8 cellular contexts compared by ENCODE assay signal in the genomic region with DNA sequence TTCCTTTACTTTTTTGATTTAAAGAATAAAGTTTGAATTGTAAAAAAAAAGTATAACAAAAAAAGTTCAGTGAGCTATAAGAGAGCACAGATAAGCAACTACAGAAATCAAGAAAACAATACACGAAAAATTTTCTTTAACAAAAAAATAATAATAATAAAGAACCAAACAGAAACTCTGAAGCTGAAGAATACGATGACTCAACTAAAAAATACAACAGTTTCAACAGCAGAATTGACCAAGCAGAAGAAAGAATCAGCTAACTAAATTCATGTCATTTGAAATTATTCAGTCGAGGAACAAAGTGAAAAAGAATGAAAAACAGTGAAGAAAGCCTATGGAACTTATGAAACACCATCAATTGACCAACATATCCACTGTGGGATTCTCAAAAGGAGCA.
"Had no signal": no experiment of that assay in that cellular context is flagged by ENCODE, and none has a peak within 500 bp of the region (broad histone marks: within the 10 kb centered on the region; RNA-seq: fewer than 3 reads in every experiment).

No MANE protein-coding gene starts in this region.

- H3K27ac ChIP-seq: KMS-11 had no signal

- H2AFZ ChIP-seq: GM23338 had no signal

- ATAC-seq: GM23338 had no signal

- H3K9ac ChIP-seq: KMS-11 had no signal

- FAIRE-seq: H1, H54, HTR-8/SVneo had no signal

- H3K4me2 ChIP-seq: GM23338, KMS-11 had no signal

- DNase-seq: H9, HCEC 1CT, KBM-7 had no signal

- H3K4me3 ChIP-seq: GM23338 had no signal
